ENCODE assay signal across 8 cellular contexts in the genomic region with DNA sequence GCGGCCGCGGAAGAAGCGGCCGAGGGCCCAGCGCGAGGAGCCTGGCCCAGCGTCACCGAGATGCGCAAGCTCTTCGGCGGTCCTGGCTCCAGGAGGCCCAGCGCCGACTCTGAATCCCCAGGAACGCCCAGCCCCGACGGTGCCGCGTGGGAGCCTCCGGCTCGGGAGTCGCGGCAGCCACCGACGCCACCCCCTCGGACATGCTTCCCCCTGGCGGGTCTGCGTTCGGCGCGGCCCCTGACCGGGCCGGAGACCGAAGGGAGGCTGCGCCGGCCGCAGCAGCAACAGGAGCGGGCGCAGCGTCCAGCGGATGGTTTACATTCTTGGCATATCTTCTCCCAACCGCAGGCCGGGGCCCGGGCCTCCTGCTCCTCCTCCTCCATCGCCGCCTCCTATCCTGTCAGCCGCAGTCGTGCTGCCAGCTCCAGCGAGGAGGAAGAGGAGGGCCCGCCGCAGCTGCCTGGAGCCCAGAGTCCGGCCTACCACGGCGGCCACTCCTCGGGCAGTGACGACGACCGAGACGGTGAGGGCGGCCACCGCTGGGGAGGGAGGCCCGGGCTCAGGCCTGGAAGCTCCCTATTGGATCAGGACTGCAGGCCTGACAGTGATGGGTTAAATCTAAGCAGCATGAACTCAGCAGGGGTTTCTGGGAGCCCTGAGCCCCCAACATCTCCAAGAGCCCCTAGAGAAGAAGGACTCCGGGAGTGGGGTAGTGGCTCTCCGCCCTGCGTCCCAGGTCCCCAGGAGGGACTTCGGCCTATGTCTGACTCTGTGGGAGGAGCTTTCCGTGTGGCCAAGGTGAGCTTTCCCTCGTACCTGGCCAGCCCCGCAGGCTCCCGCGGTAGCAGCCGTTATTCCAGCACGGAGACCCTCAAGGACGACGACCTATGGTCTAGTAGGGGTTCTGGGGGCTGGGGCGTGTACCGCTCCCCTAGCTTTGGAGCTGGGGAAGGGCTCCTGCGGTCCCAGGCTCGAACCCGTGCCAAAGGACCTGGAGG. TPM values are rescaled to one million over a fixed set of nuclear protein-coding genes. Genes with fewer than 3 reads are reported as not detected.
DNase-seq lines count a peak whose midpoint lies in the region; ATAC-seq and TF ChIP-seq lines count a peak whose summit lies in the region.

No MANE protein-coding gene starts in this region.

- H3K36me3 Mint-ChIP-seq in activated T-cell treated with anti-CD3 and anti-CD28 coated beads, Interleukin-2, amount 50 U/mL, for 72 hours (ENCODE audit: insufficient read depth in 2 of 2), result peaks cover 0 to 1% of the 10 kb centered on the region in 2 donors
- H3K36me3 Mint-ChIP-seq in naive B cell, result peaks cover 0 to 8% of the 10 kb centered on the region in 2 donors

- 66% methylated on average over 19 of the region's 80 CpGs for WGBS in SK-N-SH (ENCODE audit: low lambda C conversion rate)

- peak in 1 of 2 experiments; percentile 44; a peak in 1 of 4 replicates for TF ChIP-seq EP300 in SK-N-SH (IDR thresholded peaks at IDR 0.05; ENCODE audit: borderline replicate concordance in 1 of 2, low read depth in 1 of 2, low read length in 1 of 2)

- H3K4me1 ChIP-seq in SK-N-SH (ENCODE audit: control insufficient read depth in 1 of 2, insufficient read depth in 2 of 2, low read depth in 1 of 2, low read length in 1 of 2), result peaks cover 49 to 58% of the 10 kb centered on the region in 2 experiments

- H3F3A ChIP-seq in SK-N-SH (replicated peaks; ENCODE audit: insufficient read depth), result peaks cover 6% of the 10 kb centered on the region

- POLR2A ChIA-PET in SK-N-SH (lab: Yijun Ruan, JAX), result interaction anchor here (0.9 to 3.2 kb wide), 2 partner anchors 26 to 56 kb away, joined by 3 to 19 read pairs; no protein-coding TSS in a partner anchor

- no peaks in the 10 kb centered on the region for H3K9me3 Mint-ChIP-seq in activated T-cell treated with anti-CD3 and anti-CD28 coated beads, Interleukin-2, amount 50 U/mL, for 72 hours
- no peaks in the 10 kb centered on the region for H3K9me3 Mint-ChIP-seq in naive B cell

- H3K9me3 ChIP-seq in SK-N-SH, result no peaks in the 10 kb centered on the region

- 0 out of 2 replicates have a peak overlapping the region, but pooled peaks have one; percentile 18 for H2AFZ ChIP-seq in SK-N-SH (ENCODE audit: low read depth)

- CTCF ChIA-PET in SK-N-SH (lab: Yijun Ruan, JAX), result interaction anchor here (1.6 to 17.6 kb wide), 5 partner anchors 14 to 51 kb away, joined by 4 to 395 read pairs (median 159); no protein-coding TSS in a partner anchor

- no peak overlapping the region for H3K27ac Mint-ChIP-seq in activated T-cell treated with anti-CD3 and anti-CD28 coated beads, Interleukin-2, amount 50 U/mL, for 72 hours
- H3K27ac Mint-ChIP-seq in naive B cell, result no peak overlapping the region

- no peak for ATAC-seq in activated T-cell treated with anti-CD3 and anti-CD28 coated beads, Interleukin-2, amount 50 U/mL, for 72 hours (replicated peaks in 1 of 2)
- ATAC-seq in naive B cell (ENCODE audit: low read depth in 2 of 2) (no peak), GM21447 (IDR thresholded peaks at IDR 0.05; ENCODE audit: unreplicated experiment) (no peak), GM21825 (IDR thresholded peaks at IDR 0.05; ENCODE audit: unreplicated experiment) (no peak)

- H3K4me2 ChIP-seq in SK-N-SH, result peak overlapping the region; percentile 99

- DNase-seq in activated T-cell treated with anti-CD3 and anti-CD28 coated beads, Interleukin-2, amount 50 U/mL, for 72 hours, result no peak
- no peak for DNase-seq in activated T-cell treated with anti-CD3 and anti-CD28 coated beads, Interleukin-2, amount 50 U/mL, for 1 hour
- DNase-seq in SK-N-SH, result no peak
- DNase-seq in fibroblast of gingiva (ENCODE audit: low read depth), result peak; percentile 98
- DNase-seq in naive B cell, result no peak
- DNase-seq in cortex of kidney (lab: John Stamatoyannopoulos, UW), result no peak

- TF ChIP-seq RAD21 in SK-N-SH (IDR thresholded peaks at IDR 0.05; ENCODE audit: low read length), result no peak

- H3K9me2 ChIP-seq in SK-N-SH, result no peaks in the 10 kb centered on the region

- no peak for TF ChIP-seq CTCF in SK-N-SH (IDR thresholded peaks at IDR 0.05)

- peaks cover 50% of the 10 kb centered on the region for H4K20me1 ChIP-seq in SK-N-SH (ENCODE audit: insufficient read depth)

- peak overlapping the region; percentile 93 to 97 for H3K27ac ChIP-seq in SK-N-SH (ENCODE audit: low read depth in 2 of 2, low read length in 1 of 2)

- no peaks in the 10 kb centered on the region for H3K27me3 ChIP-seq in SK-N-SH (ENCODE audit: insufficient read depth)

- H3K9ac ChIP-seq in SK-N-SH, result peak overlapping the region; percentile 98

- peak overlapping the region; percentile 27 to 50 for H3K4me3 Mint-ChIP-seq in activated T-cell treated with anti-CD3 and anti-CD28 coated beads, Interleukin-2, amount 50 U/mL, for 72 hours
- H3K4me3 Mint-ChIP-seq in naive B cell, result peak overlapping the region in 6 of 8 donors; percentile 15 to 75 (median 50)

- peaks cover 21% of the 10 kb centered on the region for H3K4me1 Mint-ChIP-seq in activated T-cell treated with anti-CD3 and anti-CD28 coated beads, Interleukin-2, amount 50 U/mL, for 72 hours (ENCODE audit: low read depth)
- H3K4me1 Mint-ChIP-seq in naive B cell, result peaks cover 11 to 23% (median 17%) of the 10 kb centered on the region in 3 donors

- peaks cover 0 to 15% of the 10 kb centered on the region in 2 experiments for H3K36me3 ChIP-seq in SK-N-SH (replicated peaks in 1 of 2; ENCODE audit: control insufficient read depth in 1 of 2, insufficient read depth in 2 of 2, low read length in 1 of 2)

- peaks cover 35% of the 10 kb centered on the region for H3K27me3 Mint-ChIP-seq in activated T-cell treated with anti-CD3 and anti-CD28 coated beads, Interleukin-2, amount 50 U/mL, for 72 hours (ENCODE audit: low read depth)
- H3K27me3 Mint-ChIP-seq in naive B cell, result peaks cover 13 to 27% (median 18%) of the 10 kb centered on the region in 3 donors

- peaks cover 66% of the 10 kb centered on the region for H3K79me2 ChIP-seq in SK-N-SH (ENCODE audit: insufficient read depth)

- H3K4me3 ChIP-seq in SK-N-SH (ENCODE audit: low read depth in 2 of 2, low read length in 1 of 2), result peak overlapping the region; percentile 76 to 86

TF ChIP-seq in SK-N-SH, 30 proteins besides CTCF, POLR2A, EP300 and RAD21 (continues in another document):
- TF ChIP-seq SIN3A (IDR thresholded peaks at IDR 0.05; ENCODE audit: borderline replicate concordance, low read depth, low read length), result peak; percentile 96; the same call in 1 of the 2 replicates
- TF ChIP-seq TAF1 (IDR thresholded peaks at IDR 0.05; ENCODE audit: borderline replicate concordance, low read depth, low read length), result peak; percentile 80
- no peak for TF ChIP-seq EZH2phosphoT487 (IDR thresholded peaks at IDR 0.05; ENCODE audit: borderline replicate concordance, low read depth)
- TF ChIP-seq NFIC (IDR thresholded peaks at IDR 0.05; ENCODE audit: borderline replicate concordance), result 0 out of 2 replicates have a peak, but pooled peaks have one; percentile 58
- TF ChIP-seq, protein P1, sequence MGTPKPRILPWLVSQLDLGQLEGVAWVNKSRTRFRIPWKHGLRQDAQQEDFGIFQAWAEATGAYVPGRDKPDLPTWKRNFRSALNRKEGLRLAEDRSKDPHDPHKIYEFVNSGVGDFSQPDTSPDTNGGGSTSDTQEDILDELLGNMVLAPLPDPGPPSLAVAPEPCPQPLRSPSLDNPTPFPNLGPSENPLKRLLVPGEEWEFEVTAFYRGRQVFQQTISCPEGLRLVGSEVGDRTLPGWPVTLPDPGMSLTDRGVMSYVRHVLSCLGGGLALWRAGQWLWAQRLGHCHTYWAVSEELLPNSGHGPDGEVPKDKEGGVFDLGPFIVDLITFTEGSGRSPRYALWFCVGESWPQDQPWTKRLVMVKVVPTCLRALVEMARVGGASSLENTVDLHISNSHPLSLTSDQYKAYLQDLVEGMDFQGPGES (IDR thresholded peaks at IDR 0.05; ENCODE audit: low read depth, low read length), result no peak
- TF ChIP-seq TCF12 (IDR thresholded peaks at IDR 0.05), result peak; percentile 65; the same call in 1 of the 2 replicates
- peak; percentile 25; the same call in 1 of the 2 replicates for TF ChIP-seq PBX3 (IDR thresholded peaks at IDR 0.05)

RNA-seq across cellular contexts. Expression of gene ARHGEF17, which starts 1.2 kb away (rescaled TPM):
- total RNA-seq in activated T-cell treated with anti-CD3 and anti-CD28 coated beads, Interleukin-2, amount 50 U/mL, for 72 hours, result under 1 TPM; 0.05 to 0.07 TPM
- 45.9 and 48.4 TPM in 2 replicates for polyA plus RNA-seq in SK-N-SH (2012; rRNA removed)
- polyA plus RNA-seq in SK-N-SH (2012; cell fraction: cytosol; rRNA removed), result 8.0 and 13.3 TPM in 2 replicates
- polyA plus RNA-seq in SK-N-SH (2012; cell fraction: nucleus; rRNA removed), result 273 and 324 TPM in 2 replicates
- not detected for polyA plus RNA-seq in naive B cell (ENCODE audit: low read depth in 6 of 6)

RNA-seq across cellular contexts. Expression of gene P2RY6, which starts 37.1 kb away (rescaled TPM):
- total RNA-seq in activated T-cell treated with anti-CD3 and anti-CD28 coated beads, Interleukin-2, amount 50 U/mL, for 72 hours, result not detected
- 0.15 and 0.16 TPM in 2 replicates for polyA plus RNA-seq in SK-N-SH (2012; rRNA removed)
- 0.09 and 0.31 TPM in 2 replicates for polyA plus RNA-seq in SK-N-SH (2012; cell fraction: cytosol; rRNA removed)
- 0.26 and 0.27 TPM in 2 replicates for polyA plus RNA-seq in SK-N-SH (2012; cell fraction: nucleus; rRNA removed)
- not detected for polyA plus RNA-seq in naive B cell (ENCODE audit: low read depth in 6 of 6)

Comparison
In these comparisons a context has a peak if more than half of its experiments do, and no peak if none do; other contexts are left out.
1. RNA of gene ARHGEF17, which starts 1.2 kb away (polyA plus RNA-seq): 8.0 to 324 TPM in SK-N-SH; not detected in naive B cell; every median in the first group is over 4 times any median in the second.